Comparison of ENCODE assay signal across 1 cellular context in the genomic region with DNA sequence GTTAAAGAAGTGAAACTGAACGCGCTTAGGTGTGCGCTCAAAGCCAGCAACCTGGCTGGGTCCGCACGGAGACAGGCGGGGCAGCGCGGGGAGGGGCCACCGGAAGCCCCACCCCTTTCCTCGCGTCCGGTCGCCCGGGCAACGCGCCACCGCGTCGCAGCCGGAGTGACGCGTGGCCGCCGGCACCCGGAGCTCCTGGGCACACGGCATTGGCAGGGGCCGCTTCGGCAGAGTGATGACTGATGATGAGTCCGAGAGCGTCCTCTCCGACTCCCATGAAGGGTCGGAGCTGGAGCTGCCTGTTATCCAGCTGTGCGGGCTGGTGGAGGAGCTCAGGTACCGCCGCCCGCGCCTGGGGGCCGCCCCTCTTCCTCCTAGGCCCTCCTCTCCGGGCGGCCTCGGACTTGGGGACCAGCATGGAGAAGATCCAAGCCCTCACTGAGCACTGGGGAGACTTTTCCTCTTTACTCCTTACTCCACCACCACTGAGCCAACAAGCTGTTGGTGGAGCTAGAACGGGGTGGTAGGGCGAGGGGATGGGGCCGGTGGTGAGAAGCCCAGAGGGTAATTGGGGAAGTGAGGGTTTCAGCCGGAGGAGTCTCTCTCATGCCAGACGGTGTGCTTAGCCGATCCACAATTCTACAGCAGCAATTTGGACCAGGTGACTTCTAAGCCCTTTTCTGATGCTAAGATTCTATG.
A peak's percentile ranks its signal among the peaks of the same experiment; 100 is the strongest.
TF ChIP-seq lines count a peak whose summit lies in the region.

No MANE protein-coding gene starts in this region.

TF ChIP-seq in HepG2, 621 proteins besides CTCF, POLR2A, EP300 and RAD21 (continued from another document and continues in another):
- TF ChIP-seq, protein P1, sequence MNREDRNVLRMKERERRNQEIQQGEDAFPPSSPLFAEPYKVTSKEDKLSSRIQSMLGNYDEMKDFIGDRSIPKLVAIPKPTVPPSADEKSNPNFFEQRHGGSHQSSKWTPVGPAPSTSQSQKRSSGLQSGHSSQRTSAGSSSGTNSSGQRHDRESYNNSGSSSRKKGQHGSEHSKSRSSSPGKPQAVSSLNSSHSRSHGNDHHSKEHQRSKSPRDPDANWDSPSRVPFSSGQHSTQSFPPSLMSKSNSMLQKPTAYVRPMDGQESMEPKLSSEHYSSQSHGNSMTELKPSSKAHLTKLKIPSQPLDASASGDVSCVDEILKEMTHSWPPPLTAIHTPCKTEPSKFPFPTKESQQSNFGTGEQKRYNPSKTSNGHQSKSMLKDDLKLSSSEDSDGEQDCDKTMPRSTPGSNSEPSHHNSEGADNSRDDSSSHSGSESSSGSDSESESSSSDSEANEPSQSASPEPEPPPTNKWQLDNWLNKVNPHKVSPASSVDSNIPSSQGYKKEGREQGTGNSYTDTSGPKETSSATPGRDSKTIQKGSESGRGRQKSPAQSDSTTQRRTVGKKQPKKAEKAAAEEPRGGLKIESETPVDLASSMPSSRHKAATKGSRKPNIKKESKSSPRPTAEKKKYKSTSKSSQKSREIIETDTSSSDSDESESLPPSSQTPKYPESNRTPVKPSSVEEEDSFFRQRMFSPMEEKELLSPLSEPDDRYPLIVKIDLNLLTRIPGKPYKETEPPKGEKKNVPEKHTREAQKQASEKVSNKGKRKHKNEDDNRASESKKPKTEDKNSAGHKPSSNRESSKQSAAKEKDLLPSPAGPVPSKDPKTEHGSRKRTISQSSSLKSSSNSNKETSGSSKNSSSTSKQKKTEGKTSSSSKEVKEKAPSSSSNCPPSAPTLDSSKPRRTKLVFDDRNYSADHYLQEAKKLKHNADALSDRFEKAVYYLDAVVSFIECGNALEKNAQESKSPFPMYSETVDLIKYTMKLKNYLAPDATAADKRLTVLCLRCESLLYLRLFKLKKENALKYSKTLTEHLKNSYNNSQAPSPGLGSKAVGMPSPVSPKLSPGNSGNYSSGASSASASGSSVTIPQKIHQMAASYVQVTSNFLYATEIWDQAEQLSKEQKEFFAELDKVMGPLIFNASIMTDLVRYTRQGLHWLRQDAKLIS (CRISPR knock-in tag; IDR thresholded peaks at IDR 0.05): no peak
- 0 out of 2 replicates have a peak, but pooled peaks have one; percentile 38 for TF ChIP-seq NR2C2 (CRISPR knock-in tag; IDR thresholded peaks at IDR 0.05; ENCODE audit: borderline replicate concordance)
- TF ChIP-seq ELF1 (CRISPR knock-in tag; IDR thresholded peaks at IDR 0.05): 0 out of 2 replicates have a peak, but pooled peaks have one; percentile 46
- TF ChIP-seq ZNF703 (CRISPR knock-in tag; IDR thresholded peaks at IDR 0.05; ENCODE audit: borderline replicate concordance): no peak
- TF ChIP-seq ZSCAN12 (CRISPR knock-in tag; IDR thresholded peaks at IDR 0.05): no peak
- TF ChIP-seq GATA4 (IDR thresholded peaks at IDR 0.05; ENCODE audit: borderline replicate concordance, low read depth): no peak
- no peak for TF ChIP-seq GATAD2A (CRISPR knock-in tag; IDR thresholded peaks at IDR 0.05)
- no peak for TF ChIP-seq ZNF343 (CRISPR knock-in tag; IDR thresholded peaks at IDR 0.05)
- TF ChIP-seq RXRB (CRISPR knock-in tag; IDR thresholded peaks at IDR 0.05; ENCODE audit: borderline replicate concordance): no peak
- no peak for TF ChIP-seq ARNT2 (CRISPR knock-in tag; IDR thresholded peaks at IDR 0.05; ENCODE audit: low read depth)
- no peak for TF ChIP-seq ZNF317 (CRISPR knock-in tag; IDR thresholded peaks at IDR 0.05)
- TF ChIP-seq REXO4 (CRISPR knock-in tag; IDR thresholded peaks at IDR 0.05; ENCODE audit: borderline replicate concordance): no peak
- TF ChIP-seq ZNF235 (CRISPR knock-in tag; IDR thresholded peaks at IDR 0.05; ENCODE audit: borderline replicate concordance): no peak
- TF ChIP-seq, protein P2, sequence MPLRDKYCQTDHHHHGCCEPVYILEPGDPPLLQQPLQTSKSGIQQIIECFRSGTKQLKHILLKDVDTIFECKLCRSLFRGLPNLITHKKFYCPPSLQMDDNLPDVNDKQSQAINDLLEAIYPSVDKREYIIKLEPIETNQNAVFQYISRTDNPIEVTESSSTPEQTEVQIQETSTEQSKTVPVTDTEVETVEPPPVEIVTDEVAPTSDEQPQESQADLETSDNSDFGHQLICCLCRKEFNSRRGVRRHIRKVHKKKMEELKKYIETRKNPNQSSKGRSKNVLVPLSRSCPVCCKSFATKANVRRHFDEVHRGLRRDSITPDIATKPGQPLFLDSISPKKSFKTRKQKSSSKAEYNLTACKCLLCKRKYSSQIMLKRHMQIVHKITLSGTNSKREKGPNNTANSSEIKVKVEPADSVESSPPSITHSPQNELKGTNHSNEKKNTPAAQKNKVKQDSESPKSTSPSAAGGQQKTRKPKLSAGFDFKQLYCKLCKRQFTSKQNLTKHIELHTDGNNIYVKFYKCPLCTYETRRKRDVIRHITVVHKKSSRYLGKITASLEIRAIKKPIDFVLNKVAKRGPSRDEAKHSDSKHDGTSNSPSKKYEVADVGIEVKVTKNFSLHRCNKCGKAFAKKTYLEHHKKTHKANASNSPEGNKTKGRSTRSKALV (CRISPR knock-in tag; IDR thresholded peaks at IDR 0.05): no peak; the same call in 1 of the 2 replicates
- TF ChIP-seq ZBTB7A (CRISPR knock-in tag; IDR thresholded peaks at IDR 0.05): no peak
- TF ChIP-seq KAT2B (IDR thresholded peaks at IDR 0.05; ENCODE audit: borderline replicate concordance, low read depth, low read length): 0 out of 2 replicates have a peak, but pooled peaks have one; percentile 7
- no peak for TF ChIP-seq HNF4G (IDR thresholded peaks at IDR 0.05; ENCODE audit: borderline replicate concordance, low read depth, low read length)
- no peak for TF ChIP-seq HNF4G (CRISPR knock-in tag; IDR thresholded peaks at IDR 0.05; ENCODE audit: borderline replicate concordance, low read depth)
- no peak for TF ChIP-seq ZFP36 (IDR thresholded peaks at IDR 0.05; ENCODE audit: borderline replicate concordance, low read depth, low read length, partially characterized antibody)
- TF ChIP-seq ZNF331 (CRISPR knock-in tag; IDR thresholded peaks at IDR 0.05): no peak
- no peak for TF ChIP-seq ZNF468 (CRISPR knock-in tag; IDR thresholded peaks at IDR 0.05)
- TF ChIP-seq SIN3A (IDR thresholded peaks at IDR 0.05; ENCODE audit: borderline replicate concordance, low read depth, low read length): peak; percentile 96
- no peak for TF ChIP-seq POLR2AphosphoS5 (IDR thresholded peaks at IDR 0.05; ENCODE audit: low read depth, low read length)
- TF ChIP-seq, protein P3, sequence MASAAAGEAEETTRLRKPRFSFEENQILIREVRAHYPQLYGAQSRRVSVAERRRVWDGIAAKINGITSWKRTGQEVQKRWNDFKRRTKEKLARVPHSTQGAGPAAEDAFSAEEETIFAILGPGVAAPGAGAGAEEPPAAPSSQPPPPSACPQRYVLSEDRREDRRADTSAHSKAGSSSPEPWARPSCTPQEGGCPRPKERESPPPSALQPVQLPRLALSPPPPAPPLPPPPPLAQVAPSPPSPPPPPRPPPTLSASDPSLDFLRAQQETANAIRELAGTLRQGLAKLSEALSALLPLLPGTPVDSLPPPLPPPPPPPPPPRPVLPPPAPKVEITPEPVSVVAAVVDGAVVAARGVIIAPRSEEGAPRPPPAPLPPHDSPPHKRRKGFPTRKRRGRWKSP (CRISPR knock-in tag; IDR thresholded peaks at IDR 0.05): no peak
- TF ChIP-seq MATR3 (CRISPR knock-in tag; IDR thresholded peaks at IDR 0.05): no peak
- TF ChIP-seq SYNCRIP (IDR thresholded peaks at IDR 0.05; ENCODE audit: insufficient read depth, low read depth, low read length): no peak
- TF ChIP-seq, protein P4, sequence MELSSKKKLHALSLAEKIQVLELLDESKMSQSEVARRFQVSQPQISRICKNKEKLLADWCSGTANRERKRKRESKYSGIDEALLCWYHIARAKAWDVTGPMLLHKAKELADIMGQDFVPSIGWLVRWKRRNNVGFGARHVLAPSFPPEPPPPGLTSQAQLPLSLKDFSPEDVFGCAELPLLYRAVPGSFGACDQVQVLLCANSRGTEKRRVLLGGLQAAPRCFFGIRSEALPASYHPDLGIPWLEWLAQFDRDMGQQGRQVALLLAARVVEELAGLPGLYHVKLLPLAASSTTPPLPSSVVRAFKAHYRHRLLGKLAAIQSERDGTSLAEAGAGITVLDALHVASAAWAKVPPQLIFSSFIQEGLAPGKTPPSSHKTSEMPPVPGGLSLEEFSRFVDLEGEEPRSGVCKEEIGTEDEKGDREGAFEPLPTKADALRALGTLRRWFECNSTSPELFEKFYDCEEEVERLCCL (CRISPR knock-in tag; IDR thresholded peaks at IDR 0.05; ENCODE audit: borderline replicate concordance): no peak
- TF ChIP-seq ZNF773 (CRISPR knock-in tag; IDR thresholded peaks at IDR 0.05; ENCODE audit: borderline replicate concordance): no peak
- TF ChIP-seq ZNF430 (CRISPR knock-in tag; IDR thresholded peaks at IDR 0.05): no peak
- TF ChIP-seq ZNF547 (CRISPR knock-in tag; IDR thresholded peaks at IDR 0.05): 0 out of 2 replicates have a peak, but pooled peaks have one; percentile 36
- TF ChIP-seq ISX (CRISPR knock-in tag; conservative IDR thresholded peaks at IDR 0.05): no peak
- TF ChIP-seq, protein P5, sequence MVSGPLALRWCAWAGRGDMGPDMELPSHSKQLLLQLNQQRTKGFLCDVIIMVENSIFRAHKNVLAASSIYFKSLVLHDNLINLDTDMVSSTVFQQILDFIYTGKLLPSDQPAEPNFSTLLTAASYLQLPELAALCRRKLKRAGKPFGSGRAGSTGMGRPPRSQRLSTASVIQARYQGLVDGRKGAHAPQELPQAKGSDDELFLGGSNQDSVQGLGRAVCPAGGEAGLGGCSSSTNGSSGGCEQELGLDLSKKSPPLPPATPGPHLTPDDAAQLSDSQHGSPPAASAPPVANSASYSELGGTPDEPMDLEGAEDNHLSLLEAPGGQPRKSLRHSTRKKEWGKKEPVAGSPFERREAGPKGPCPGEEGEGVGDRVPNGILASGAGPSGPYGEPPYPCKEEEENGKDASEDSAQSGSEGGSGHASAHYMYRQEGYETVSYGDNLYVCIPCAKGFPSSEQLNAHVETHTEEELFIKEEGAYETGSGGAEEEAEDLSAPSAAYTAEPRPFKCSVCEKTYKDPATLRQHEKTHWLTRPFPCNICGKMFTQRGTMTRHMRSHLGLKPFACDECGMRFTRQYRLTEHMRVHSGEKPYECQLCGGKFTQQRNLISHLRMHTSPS (CRISPR knock-in tag; IDR thresholded peaks at IDR 0.05; ENCODE audit: low read depth): no peak
- no peak for TF ChIP-seq ZNF879 (CRISPR knock-in tag; IDR thresholded peaks at IDR 0.05)
- TF ChIP-seq KDM2A (CRISPR knock-in tag; IDR thresholded peaks at IDR 0.05; ENCODE audit: borderline replicate concordance, low read depth): peak; percentile 91
- TF ChIP-seq, protein P6, sequence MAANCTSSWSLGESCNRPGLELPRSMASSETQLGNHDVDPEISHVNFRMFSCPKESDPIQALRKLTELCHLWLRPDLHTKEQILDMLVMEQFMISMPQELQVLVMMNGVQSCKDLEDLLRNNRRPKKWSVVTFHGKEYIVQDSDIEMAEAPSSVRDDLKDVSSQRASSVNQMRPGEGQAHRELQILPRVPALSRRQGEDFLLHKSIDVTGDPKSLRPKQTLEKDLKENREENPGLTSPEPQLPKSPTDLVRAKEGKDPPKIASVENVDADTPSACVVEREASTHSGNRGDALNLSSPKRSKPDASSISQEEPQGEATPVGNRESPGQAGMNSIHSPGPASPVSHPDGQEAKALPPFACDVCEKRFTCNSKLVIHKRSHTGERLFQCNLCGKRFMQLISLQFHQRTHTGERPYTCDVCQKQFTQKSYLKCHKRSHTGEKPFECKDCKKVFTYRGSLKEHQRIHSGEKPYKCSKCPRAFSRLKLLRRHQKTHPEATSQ (CRISPR knock-in tag; IDR thresholded peaks at IDR 0.05; ENCODE audit: borderline replicate concordance): no peak
- no peak for TF ChIP-seq NR3C1 (CRISPR knock-in tag; IDR thresholded peaks at IDR 0.05)
- TF ChIP-seq ARNTL (CRISPR knock-in tag; IDR thresholded peaks at IDR 0.05): no peak
- TF ChIP-seq, protein P7, sequence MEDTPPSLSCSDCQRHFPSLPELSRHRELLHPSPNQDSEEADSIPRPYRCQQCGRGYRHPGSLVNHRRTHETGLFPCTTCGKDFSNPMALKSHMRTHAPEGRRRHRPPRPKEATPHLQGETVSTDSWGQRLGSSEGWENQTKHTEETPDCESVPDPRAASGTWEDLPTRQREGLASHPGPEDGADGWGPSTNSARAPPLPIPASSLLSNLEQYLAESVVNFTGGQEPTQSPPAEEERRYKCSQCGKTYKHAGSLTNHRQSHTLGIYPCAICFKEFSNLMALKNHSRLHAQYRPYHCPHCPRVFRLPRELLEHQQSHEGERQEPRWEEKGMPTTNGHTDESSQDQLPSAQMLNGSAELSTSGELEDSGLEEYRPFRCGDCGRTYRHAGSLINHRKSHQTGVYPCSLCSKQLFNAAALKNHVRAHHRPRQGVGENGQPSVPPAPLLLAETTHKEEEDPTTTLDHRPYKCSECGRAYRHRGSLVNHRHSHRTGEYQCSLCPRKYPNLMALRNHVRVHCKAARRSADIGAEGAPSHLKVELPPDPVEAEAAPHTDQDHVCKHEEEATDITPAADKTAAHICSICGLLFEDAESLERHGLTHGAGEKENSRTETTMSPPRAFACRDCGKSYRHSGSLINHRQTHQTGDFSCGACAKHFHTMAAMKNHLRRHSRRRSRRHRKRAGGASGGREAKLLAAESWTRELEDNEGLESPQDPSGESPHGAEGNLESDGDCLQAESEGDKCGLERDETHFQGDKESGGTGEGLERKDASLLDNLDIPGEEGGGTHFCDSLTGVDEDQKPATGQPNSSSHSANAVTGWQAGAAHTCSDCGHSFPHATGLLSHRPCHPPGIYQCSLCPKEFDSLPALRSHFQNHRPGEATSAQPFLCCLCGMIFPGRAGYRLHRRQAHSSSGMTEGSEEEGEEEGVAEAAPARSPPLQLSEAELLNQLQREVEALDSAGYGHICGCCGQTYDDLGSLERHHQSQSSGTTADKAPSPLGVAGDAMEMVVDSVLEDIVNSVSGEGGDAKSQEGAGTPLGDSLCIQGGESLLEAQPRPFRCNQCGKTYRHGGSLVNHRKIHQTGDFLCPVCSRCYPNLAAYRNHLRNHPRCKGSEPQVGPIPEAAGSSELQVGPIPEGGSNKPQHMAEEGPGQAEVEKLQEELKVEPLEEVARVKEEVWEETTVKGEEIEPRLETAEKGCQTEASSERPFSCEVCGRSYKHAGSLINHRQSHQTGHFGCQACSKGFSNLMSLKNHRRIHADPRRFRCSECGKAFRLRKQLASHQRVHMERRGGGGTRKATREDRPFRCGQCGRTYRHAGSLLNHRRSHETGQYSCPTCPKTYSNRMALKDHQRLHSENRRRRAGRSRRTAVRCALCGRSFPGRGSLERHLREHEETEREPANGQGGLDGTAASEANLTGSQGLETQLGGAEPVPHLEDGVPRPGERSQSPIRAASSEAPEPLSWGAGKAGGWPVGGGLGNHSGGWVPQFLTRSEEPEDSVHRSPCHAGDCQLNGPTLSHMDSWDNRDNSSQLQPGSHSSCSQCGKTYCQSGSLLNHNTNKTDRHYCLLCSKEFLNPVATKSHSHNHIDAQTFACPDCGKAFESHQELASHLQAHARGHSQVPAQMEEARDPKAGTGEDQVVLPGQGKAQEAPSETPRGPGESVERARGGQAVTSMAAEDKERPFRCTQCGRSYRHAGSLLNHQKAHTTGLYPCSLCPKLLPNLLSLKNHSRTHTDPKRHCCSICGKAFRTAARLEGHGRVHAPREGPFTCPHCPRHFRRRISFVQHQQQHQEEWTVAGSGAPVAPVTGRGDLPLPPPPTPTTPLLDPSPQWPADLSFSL (CRISPR knock-in tag; IDR thresholded peaks at IDR 0.05): no peak
- TF ChIP-seq, protein P8, sequence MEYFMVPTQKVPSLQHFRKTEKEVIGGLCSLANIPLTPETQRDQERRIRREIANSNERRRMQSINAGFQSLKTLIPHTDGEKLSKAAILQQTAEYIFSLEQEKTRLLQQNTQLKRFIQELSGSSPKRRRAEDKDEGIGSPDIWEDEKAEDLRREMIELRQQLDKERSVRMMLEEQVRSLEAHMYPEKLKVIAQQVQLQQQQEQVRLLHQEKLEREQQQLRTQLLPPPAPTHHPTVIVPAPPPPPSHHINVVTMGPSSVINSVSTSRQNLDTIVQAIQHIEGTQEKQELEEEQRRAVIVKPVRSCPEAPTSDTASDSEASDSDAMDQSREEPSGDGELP (IDR thresholded peaks at IDR 0.05; ENCODE audit: borderline replicate concordance, low read depth): peak; percentile 63; the same call in 1 of the 2 replicates
- TF ChIP-seq GLI4 (CRISPR knock-in tag; IDR thresholded peaks at IDR 0.05; ENCODE audit: borderline replicate concordance): no peak
- TF ChIP-seq DMAP1 (CRISPR knock-in tag; IDR thresholded peaks at IDR 0.05): no peak
